Comparison of ENCODE assay signal across 18 cellular contexts in the genomic region with DNA sequence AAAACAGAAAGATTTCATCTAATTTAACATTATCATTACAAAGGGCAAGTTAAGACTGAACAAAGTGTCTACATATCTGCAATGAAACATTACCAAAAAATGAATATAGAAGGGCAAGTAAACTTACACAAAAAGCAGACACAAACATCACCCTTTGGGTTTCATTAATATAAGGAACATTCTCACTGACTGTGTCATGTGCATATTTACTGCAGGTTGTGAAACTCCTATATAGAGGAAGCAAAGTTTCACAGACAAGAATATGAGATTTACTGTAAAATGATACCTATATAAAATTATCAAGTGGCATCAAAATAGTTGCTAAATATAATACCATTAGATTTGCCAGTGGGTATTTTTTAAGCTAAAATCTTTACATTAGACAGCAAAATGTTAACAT.
DNase-seq lines count a peak whose midpoint lies in the region; ATAC-seq and TF ChIP-seq lines count a peak whose summit lies in the region.
"Had no signal": no experiment of that assay in that cellular context is flagged by ENCODE, and none has a peak within 500 bp of the region (broad histone marks: within the 10 kb centered on the region; RNA-seq: fewer than 3 reads in every experiment).

No MANE protein-coding gene starts in this region.

- no peak overlapping the region for H3K4me3 Mint-ChIP-seq in activated CD4-positive, alpha-beta T cell treated with anti-CD3 and anti-CD28 coated beads for 36 hours
- no peak overlapping the region for H3K4me3 Mint-ChIP-seq in activated CD4-positive, alpha-beta T cell treated with anti-CD3 and anti-CD28 coated beads, Interleukin-2, amount 10 ng/mL, durations not matched to agents 24 days and 14 days

- H2AFZ ChIP-seq in OCI-LY3 (ENCODE audit: low read depth, low read length), result no peak overlapping the region

- no peak for ATAC-seq in activated CD4-positive, alpha-beta T cell treated with anti-CD3 and anti-CD28 coated beads for 36 hours
- ATAC-seq in upper lobe of right lung (peak; percentile 56), GM19463 (IDR thresholded peaks at IDR 0.05; ENCODE audit: unreplicated experiment) (no peak), HG02571 (IDR thresholded peaks at IDR 0.05; ENCODE audit: unreplicated experiment) (no peak), GM19328 (IDR thresholded peaks at IDR 0.05; ENCODE audit: unreplicated experiment) (no peak)
- ATAC-seq: GM12878 had no signal

- H3K4me2 ChIP-seq in OCI-LY3 (ENCODE audit: low read length), result peak overlapping the region; percentile 28
- H3K4me2 ChIP-seq: BLaER1, SK-N-SH had no signal

- peak overlapping the region; percentile 38 for H3K27ac Mint-ChIP-seq in activated CD4-positive, alpha-beta T cell treated with anti-CD3 and anti-CD28 coated beads for 36 hours
- no peak overlapping the region for H3K27ac Mint-ChIP-seq in activated CD4-positive, alpha-beta T cell treated with anti-CD3 and anti-CD28 coated beads, Interleukin-2, amount 10 ng/mL, durations not matched to agents 24 days and 14 days

- H3K27me3 Mint-ChIP-seq in activated CD4-positive, alpha-beta T cell treated with anti-CD3 and anti-CD28 coated beads for 36 hours, result no peaks in the 10 kb centered on the region
- no peaks in the 10 kb centered on the region for H3K27me3 Mint-ChIP-seq in activated CD4-positive, alpha-beta T cell treated with anti-CD3 and anti-CD28 coated beads, Interleukin-2, amount 10 ng/mL, durations not matched to agents 24 days and 14 days

- no peaks in the 10 kb centered on the region for H4K20me1 ChIP-seq in OCI-LY3 (ENCODE audit: insufficient read depth, low read length)
- H4K20me1 ChIP-seq: BLaER1 had no signal

- no peak overlapping the region for H3K9ac ChIP-seq in OCI-LY3 (ENCODE audit: low read length)
- H3K9ac ChIP-seq: BLaER1, SK-N-SH had no signal

- H3K27ac ChIP-seq in OCI-LY3 (ENCODE audit: low read length) (peak overlapping the region; percentile 45), upper lobe of right lung (no peak overlapping the region)
- H3K27ac ChIP-seq: BLaER1, Peyer's patch had no signal

- DNase-seq in activated CD4-positive, alpha-beta T cell treated with anti-CD3 and anti-CD28 coated beads for 36 hours, result no peak
- DNase-seq in activated CD4-positive, alpha-beta T cell treated with anti-CD3 and anti-CD28 coated beads, Interleukin-2, amount 10 ng/mL, durations not matched to agents 24 days and 14 days, result no peak
- DNase-seq in epithelial cell of esophagus (ENCODE audit: low read depth) (peak; percentile 10), upper lobe of right lung (no peak)
- DNase-seq: DND-41, H7, NCI-H1436 treated with DMSO at 0.1 percent for 48 hours, NCI-H2029 treated with DMSO at 0.1 percent for 48 hours, NCI-H774, Peyer's patch, SHP77, SK-N-SH had no signal

- CTCF ChIA-PET in activated CD4-positive, alpha-beta T cell treated with anti-CD3 and anti-CD28 coated beads for 36 hours (lab: Charles Lee), result interaction anchor here (0.7 kb wide), 1 partner anchor 16 kb away, joined by 3 read pairs; no protein-coding TSS in a partner anchor

- H3K36me3 Mint-ChIP-seq in activated CD4-positive, alpha-beta T cell treated with anti-CD3 and anti-CD28 coated beads for 36 hours (ENCODE audit: low read depth), result peaks cover 29% of the 10 kb centered on the region
- peaks cover 29% of the 10 kb centered on the region for H3K36me3 Mint-ChIP-seq in activated CD4-positive, alpha-beta T cell treated with anti-CD3 and anti-CD28 coated beads, Interleukin-2, amount 10 ng/mL, durations not matched to agents 24 days and 14 days (ENCODE audit: low read depth)

- peaks cover 8% of the 10 kb centered on the region for H3K4me1 Mint-ChIP-seq in activated CD4-positive, alpha-beta T cell treated with anti-CD3 and anti-CD28 coated beads for 36 hours
- peaks cover 1% of the 10 kb centered on the region for H3K4me1 Mint-ChIP-seq in activated CD4-positive, alpha-beta T cell treated with anti-CD3 and anti-CD28 coated beads, Interleukin-2, amount 10 ng/mL, durations not matched to agents 24 days and 14 days

- no peak overlapping the region for H3K4me3 ChIP-seq in OCI-LY3 (ENCODE audit: low read length)
- H3K4me3 ChIP-seq in epithelial cell of esophagus (ENCODE audit: low read length), result no peak overlapping the region
- H3K4me3 ChIP-seq in upper lobe of right lung, result no peak overlapping the region
- H3K4me3 ChIP-seq: BLaER1, GM12878, Peyer's patch had no signal

- no peaks in the 10 kb centered on the region for H3K9me3 Mint-ChIP-seq in activated CD4-positive, alpha-beta T cell treated with anti-CD3 and anti-CD28 coated beads for 36 hours (ENCODE audit: low read depth)
- H3K9me3 Mint-ChIP-seq in activated CD4-positive, alpha-beta T cell treated with anti-CD3 and anti-CD28 coated beads, Interleukin-2, amount 10 ng/mL, durations not matched to agents 24 days and 14 days, result no peaks in the 10 kb centered on the region

- H3K4me1 ChIP-seq in OCI-LY3 (ENCODE audit: low read length) (peaks cover 16% of the 10 kb centered on the region), upper lobe of right lung (no peaks in the 10 kb centered on the region)
- H3K4me1 ChIP-seq: BLaER1, Peyer's patch had no signal

- H3K79me2 ChIP-seq in OCI-LY3 (ENCODE audit: low read length), result no peaks in the 10 kb centered on the region

- peaks cover 22% of the 10 kb centered on the region for H3K36me3 ChIP-seq in OCI-LY3 (replicated peaks; ENCODE audit: low read depth, low read length)
- H3K36me3 ChIP-seq in upper lobe of right lung, result peaks cover 50% of the 10 kb centered on the region

- POLR2A ChIA-PET in activated CD4-positive, alpha-beta T cell treated with anti-CD3 and anti-CD28 coated beads for 36 hours (lab: Charles Lee), result no interaction called here

- intact Hi-C loops in activated CD4-positive, alpha-beta T cell treated with anti-CD3 and anti-CD28 coated beads for 36 hours (cut with DNase I, micrococcal nuclease), result no loop called here
- intact Hi-C loops in activated CD4-positive, alpha-beta T cell treated with anti-CD3 and anti-CD28 coated beads, Interleukin-2, amount 10 ng/mL, durations not matched to agents 24 days and 14 days (cut with micrococcal nuclease), result no loop called here
- intact Hi-C loops in upper lobe of right lung (cut with DNase I), result no loop called here

- no peaks in the 10 kb centered on the region for H3K27me3 ChIP-seq in OCI-LY3 (ENCODE audit: low read depth, low read length)
- H3K27me3 ChIP-seq in upper lobe of right lung, result no peaks in the 10 kb centered on the region
- H3K27me3 ChIP-seq: BLaER1, Peyer's patch had no signal

- H3K9me3 ChIP-seq in OCI-LY3 (ENCODE audit: insufficient read depth, low read length) (no peaks in the 10 kb centered on the region), upper lobe of right lung (no peaks in the 10 kb centered on the region)
- H3K9me3 ChIP-seq: BLaER1, Peyer's patch, SK-N-SH had no signal

- no peak for TF ChIP-seq CTCF in OCI-LY3 (IDR thresholded peaks at IDR 0.05; ENCODE audit: low read depth, low read length)
- no peak for TF ChIP-seq CTCF in epithelial cell of esophagus (IDR thresholded peaks at IDR 0.05; ENCODE audit: insufficient read depth, low read depth, low read length, missing control alignments)
- TF ChIP-seq CTCF in upper lobe of right lung (IDR thresholded peaks at IDR 0.05), result no peak
